Comparison of ENCODE assay signal across 18 cellular contexts in the genomic region with DNA sequence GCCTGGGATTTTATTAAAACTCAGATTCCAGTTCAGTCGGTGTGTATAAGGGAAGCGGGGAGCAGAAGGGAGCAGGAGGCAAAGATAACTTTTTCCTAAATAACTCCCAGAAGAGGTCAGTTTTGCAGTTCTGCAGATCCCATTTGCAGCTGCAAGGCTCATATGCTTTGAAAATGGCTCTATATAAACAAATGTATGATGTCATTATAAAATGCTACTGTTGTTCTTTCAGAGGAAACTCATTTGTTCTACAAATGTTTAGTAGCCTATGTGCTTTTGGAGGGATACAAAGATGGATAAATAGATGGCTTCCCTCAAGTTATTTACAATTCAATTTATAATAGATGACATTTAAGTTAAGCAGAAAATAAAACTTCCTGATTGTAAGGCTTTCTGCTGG. TPM values are rescaled to one million over a fixed set of nuclear protein-coding genes. Genes with fewer than 3 reads are reported as not detected.
DNase-seq lines count a peak whose midpoint lies in the region; ATAC-seq and TF ChIP-seq lines count a peak whose summit lies in the region.
"Had no signal": no experiment of that assay in that cellular context is flagged by ENCODE, and none has a peak within 500 bp of the region (broad histone marks: within the 10 kb centered on the region; RNA-seq: fewer than 3 reads in every experiment).

No MANE protein-coding gene starts in this region.

- H2BK120ac ChIP-seq in IMR-90 (ENCODE audit: low read depth, low read length) = no peak overlapping the region

- BruUV-seq in MCF 10A (replicated peaks; lab: Mats Ljungman, UMichigan) = no TSS peak
- BruUV-seq in mammary epithelial cell (replicated peaks; lab: Mats Ljungman, UMichigan) = no TSS peak
- no TSS peak for BruUV-seq in IMR-90 (replicated peaks; lab: Mats Ljungman, UMichigan)

- CTCF ChIA-PET in MCF 10A (lab: Yijun Ruan, JAX) (no interaction called here), mammary epithelial cell (lab: Charles Lee; ENCODE audit: low non-redundant PET) (no interaction called here), IMR-90 (lab: Yijun Ruan, JAX) (no interaction called here)

- no peaks in the 10 kb centered on the region for H3K27me3 Mint-ChIP-seq in MCF 10A (ENCODE audit: insufficient read depth, unreplicated experiment)

- H4K91ac ChIP-seq in IMR-90 (ENCODE audit: insufficient read depth, low read depth, low read length) = no peak overlapping the region

- TF ChIP-seq CTCF in MCF 10A (IDR thresholded peaks at IDR 0.05; ENCODE audit: unreplicated experiment) = no peak
- no peak for TF ChIP-seq CTCF in mammary epithelial cell (conservative IDR thresholded peaks at IDR 0.05 in 1 of 2, IDR thresholded peaks at IDR 0.05 in 1 of 2; ENCODE audit: extremely low read depth in 1 of 2, insufficient read depth in 1 of 2, low read depth in 1 of 2, low read length in 2 of 2)
- no peak for TF ChIP-seq CTCF in IMR-90 (conservative IDR thresholded peaks at IDR 0.05; ENCODE audit: low read depth, low read length)
- TF ChIP-seq CTCF in GM20000 (IDR thresholded peaks at IDR 0.05; ENCODE audit: extremely low read depth, missing control alignments) = no peak

- 100% methylated on average over 2 of the region's 2 CpGs for WGBS in mammary epithelial cell (ENCODE audit: low coverage, missing lambda C conversion rate)
- WGBS in IMR-90 (ENCODE audit: extremely low coverage in 2 of 2, insufficient read length in 1 of 2), 2 experiments = no CpG with 5 or more reads among the region's 2 CpGs

- H3K14ac ChIP-seq in IMR-90 (replicated peaks; ENCODE audit: low read depth, low read length) = no peak overlapping the region

- H2BK15ac ChIP-seq in IMR-90 (ENCODE audit: low read depth, low read length) = no peak overlapping the region

- H3K79me2 ChIP-seq in mammary epithelial cell (ENCODE audit: insufficient read depth, low read length) = no peaks in the 10 kb centered on the region

- no peaks in the 10 kb centered on the region for H3K27me3 ChIP-seq in mammary epithelial cell (ENCODE audit: insufficient read depth, low read length)
- peaks cover 4% of the 10 kb centered on the region for H3K27me3 ChIP-seq in IMR-90 (ENCODE audit: control insufficient read depth, insufficient read depth, low read length)

- no peak overlapping the region for H3K9ac ChIP-seq in mammary epithelial cell (ENCODE audit: insufficient read depth, low read length)
- H3K9ac ChIP-seq in IMR-90 (ENCODE audit: low read depth, low read length) = no peak overlapping the region
- H3K9ac ChIP-seq: GM23248 had no signal

- DNase-seq in MCF 10A (ENCODE audit: unreplicated experiment) (no peak), mammary epithelial cell (no peak), IMR-90 (peak; percentile 62), NCI-H69 (lab: John Stamatoyannopoulos, UW) (peak; percentile 13), fibroblast of peridontal ligament (ENCODE audit: extremely low read depth) (peak; percentile 37), T-helper 1 cell (no peak), GM20000 (ENCODE audit: low spot score) (no peak)
- DNase-seq: C1 segment of cervical spinal cord; Calu3; CD4-positive, alpha-beta memory T cell; COR-L47; DMS79; EL; GDM1; GM23248; H7; HCEC 1CT had no signal

- no peak overlapping the region for H2AK9ac ChIP-seq in IMR-90 (replicated peaks; ENCODE audit: low read depth, low read length, poor library complexity)

- H3K27ac ChIP-seq in mammary epithelial cell (ENCODE audit: insufficient read depth, low read depth, low read length) (no peak overlapping the region), IMR-90 (ENCODE audit: insufficient read depth, low read length) (no peak overlapping the region)
- H3K27ac ChIP-seq: GM23248 had no signal

- H3K27ac Mint-ChIP-seq in MCF 10A (ENCODE audit: low read depth, unreplicated experiment) = peak overlapping the region; percentile 32
- H3K27ac Mint-ChIP-seq: CD4-positive, alpha-beta memory T cell had no signal

- H3K4me2 ChIP-seq in mammary epithelial cell (ENCODE audit: insufficient read depth, low read depth, low read length) (no peak overlapping the region), IMR-90 (ENCODE audit: low read depth, low read length) (no peak overlapping the region)

- TF ChIP-seq RAD21 in IMR-90 (IDR thresholded peaks at IDR 0.05; ENCODE audit: low read length) = no peak

- no peak overlapping the region for H4K8ac ChIP-seq in IMR-90 (ENCODE audit: low read depth in 2 of 2, low read length in 2 of 2)

- TF ChIP-seq POLR2A in IMR-90 (IDR thresholded peaks at IDR 0.05; ENCODE audit: low read depth, low read length) = no peak

- no peak overlapping the region for H3K18ac ChIP-seq in IMR-90 (ENCODE audit: low read depth, low read length)

- ATAC-seq in IMR-90 (ENCODE audit: low read depth) (peak; percentile 44; the same call in 1 of the 2 replicates), GM21423 (IDR thresholded peaks at IDR 0.05; ENCODE audit: unreplicated experiment) (no peak)

- no peak overlapping the region for H4K5ac ChIP-seq in IMR-90 (ENCODE audit: low read depth, low read length)

- dilution Hi-C loops in mammary epithelial cell (cut with HindIII; ENCODE audit: low sequenced_read_pairs) = no loop called here
- dilution Hi-C loops in IMR-90 (cut with HindIII; ENCODE audit: low sequenced_read_pairs, unreplicated experiment) = no loop called here

- H4K20me1 ChIP-seq in mammary epithelial cell (ENCODE audit: insufficient read depth, low read length) (no peaks in the 10 kb centered on the region), IMR-90 (ENCODE audit: insufficient read depth, low read length) (no peaks in the 10 kb centered on the region)

- no peak overlapping the region for H2AFZ ChIP-seq in mammary epithelial cell (ENCODE audit: low read depth, low read length)
- H2AFZ ChIP-seq in IMR-90 (replicated peaks; ENCODE audit: low read length, poor library complexity) = no peak overlapping the region
- H2AFZ ChIP-seq: GM23248 had no signal

- H3K9me3 ChIP-seq in mammary epithelial cell (replicated peaks; ENCODE audit: insufficient read depth, low read length) (no peaks in the 10 kb centered on the region), IMR-90 (ENCODE audit: control insufficient read depth, insufficient read depth, low read length) (no peaks in the 10 kb centered on the region)

- H2BK5ac ChIP-seq in IMR-90 (ENCODE audit: low read depth, low read length, poor library complexity, severe bottlenecking) = no peak overlapping the region

- POLR2A ChIA-PET in MCF 10A (lab: Yijun Ruan, JAX) (interaction anchor here (0.6 to 17.5 kb wide), 7 partner anchors 6 to 68 kb away, joined by 3 to 872 read pairs (median 10); a partner anchor contains a TSS), IMR-90 (lab: Charles Lee; ENCODE audit: unreplicated experiment) (no interaction called here)

- H3K9me3 Mint-ChIP-seq in MCF 10A (ENCODE audit: unreplicated experiment) = no peaks in the 10 kb centered on the region
- H3K9me3 Mint-ChIP-seq: CD4-positive, alpha-beta memory T cell had no signal

- no peak overlapping the region for H3K4me3 Mint-ChIP-seq in MCF 10A (ENCODE audit: unreplicated experiment)
- H3K4me3 Mint-ChIP-seq: CD4-positive, alpha-beta memory T cell had no signal

- no peak overlapping the region for H3K56ac ChIP-seq in IMR-90 (ENCODE audit: extremely low read depth, insufficient read depth, low read length)

- no peak overlapping the region for H2AK5ac ChIP-seq in IMR-90 (ENCODE audit: low read depth, low read length)

- no peaks in the 10 kb centered on the region for H3K79me1 ChIP-seq in IMR-90 (ENCODE audit: low read depth in 1 of 2, low read length in 2 of 2)

- H2BK20ac ChIP-seq in IMR-90 (ENCODE audit: low read depth, low read length) = no peak overlapping the region

- peaks cover 8% of the 10 kb centered on the region for H3K4me1 ChIP-seq in mammary epithelial cell (ENCODE audit: insufficient read depth, low read length)
- H3K4me1 ChIP-seq in IMR-90 (ENCODE audit: control insufficient read depth, insufficient read depth, low read length) = no peaks in the 10 kb centered on the region; the same call in 1 of the 2 replicates

- no peaks in the 10 kb centered on the region for H3K9me1 ChIP-seq in IMR-90 (ENCODE audit: insufficient read depth, low read length)

- no peak overlapping the region for H3K4me3 ChIP-seq in mammary epithelial cell (replicated peaks in 1 of 3; ENCODE audit: insufficient read depth in 1 of 3, low read depth in 2 of 3, low read length in 3 of 3)
- H3K4me3 ChIP-seq in IMR-90 (ENCODE audit: insufficient read depth, low read depth, low read length) = no peak overlapping the region
- H3K4me3 ChIP-seq: GM23248 had no signal

- no peaks in the 10 kb centered on the region for H3K36me3 Mint-ChIP-seq in MCF 10A (ENCODE audit: insufficient read depth, unreplicated experiment)
- H3K36me3 Mint-ChIP-seq: CD4-positive, alpha-beta memory T cell had no signal

- intact Hi-C loops in MCF 10A (cut with micrococcal nuclease) (no loop called here), mammary epithelial cell (cut with micrococcal nuclease) (no loop called here), IMR-90 (cut with micrococcal nuclease) (no loop called here)

- peaks cover 31% of the 10 kb centered on the region for H3K4me1 Mint-ChIP-seq in MCF 10A (ENCODE audit: insufficient read depth, unreplicated experiment)
- H3K4me1 Mint-ChIP-seq: CD4-positive, alpha-beta memory T cell had no signal

- H3K4ac ChIP-seq in IMR-90 (ENCODE audit: low read depth, low read length) = no peak overlapping the region

- H3K36me3 ChIP-seq in mammary epithelial cell (ENCODE audit: insufficient read depth, low read length) = no peaks in the 10 kb centered on the region
- no peaks in the 10 kb centered on the region for H3K36me3 ChIP-seq in IMR-90 (ENCODE audit: control insufficient read depth, insufficient read depth, low read length)

- in situ Hi-C loops in mammary epithelial cell (cut with MboI; ENCODE audit: low sequenced_read_pairs in 2 of 2) = no loop called here
- in situ Hi-C loops in IMR-90 (cut with MboI; ENCODE audit: low sequenced_read_pairs) = no loop called here

- H3K23ac ChIP-seq in IMR-90 (ENCODE audit: low read depth, low read length) = no peak overlapping the region

TF ChIP-seq in IMR-90, 13 proteins besides CTCF, POLR2A, EP300 and RAD21 (continues in another document):
- TF ChIP-seq, protein P1, sequence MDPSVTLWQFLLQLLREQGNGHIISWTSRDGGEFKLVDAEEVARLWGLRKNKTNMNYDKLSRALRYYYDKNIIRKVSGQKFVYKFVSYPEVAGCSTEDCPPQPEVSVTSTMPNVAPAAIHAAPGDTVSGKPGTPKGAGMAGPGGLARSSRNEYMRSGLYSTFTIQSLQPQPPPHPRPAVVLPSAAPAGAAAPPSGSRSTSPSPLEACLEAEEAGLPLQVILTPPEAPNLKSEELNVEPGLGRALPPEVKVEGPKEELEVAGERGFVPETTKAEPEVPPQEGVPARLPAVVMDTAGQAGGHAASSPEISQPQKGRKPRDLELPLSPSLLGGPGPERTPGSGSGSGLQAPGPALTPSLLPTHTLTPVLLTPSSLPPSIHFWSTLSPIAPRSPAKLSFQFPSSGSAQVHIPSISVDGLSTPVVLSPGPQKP (IDR thresholded peaks at IDR 0.05; ENCODE audit: borderline replicate concordance, low read depth, low read length) = no peak
- TF ChIP-seq FOS (IDR thresholded peaks at IDR 0.05; ENCODE audit: low read depth, low read length) = no peak

RNA-seq across cellular contexts. Expression of a gene that starts 29.2 kb away (rescaled TPM):
- total RNA-seq in MCF 10A (2022) = 163 and 227 TPM in 2 replicates
- total RNA-seq in mammary epithelial cell = 100 to 1,000 TPM; 397 to 468 TPM
- 93.5 TPM for polyA plus RNA-seq in mammary epithelial cell
- 473 TPM for polyA minus RNA-seq in mammary epithelial cell
- total RNA-seq in IMR-90 (2012; rRNA removed) = 20.1 and 23.6 TPM in 2 replicates
- polyA plus RNA-seq in IMR-90 (2012; rRNA removed) = 6.8 and 7.1 TPM in 2 replicates
- polyA plus RNA-seq in IMR-90 (2012; cell fraction: cytosol; rRNA removed) = 2.5 and 2.9 TPM in 2 replicates
- polyA plus RNA-seq in IMR-90 (2012; cell fraction: nucleus; rRNA removed; ENCODE audit: low replicate concordance) = 4.1 and 10.9 TPM in 2 replicates
- total RNA-seq: CD4-positive, alpha-beta memory T cell had no signal
- polyA plus RNA-seq: CD4-positive, alpha-beta memory T cell had no signal

Comparison
In these comparisons a context has a peak if more than half of its experiments do, and no peak if none do; other contexts are left out.
1. DNase-seq: peak in IMR-90 (single experiment), NCI-H69 (single experiment) and fibroblast of peridontal ligament (single experiment); none in MCF 10A (single experiment), mammary epithelial cell (single experiment), T-helper 1 cell (0 of 5) and GM20000 (single experiment).